Comparison of ENCODE assay signal across 13 cellular contexts in the genomic region with DNA sequence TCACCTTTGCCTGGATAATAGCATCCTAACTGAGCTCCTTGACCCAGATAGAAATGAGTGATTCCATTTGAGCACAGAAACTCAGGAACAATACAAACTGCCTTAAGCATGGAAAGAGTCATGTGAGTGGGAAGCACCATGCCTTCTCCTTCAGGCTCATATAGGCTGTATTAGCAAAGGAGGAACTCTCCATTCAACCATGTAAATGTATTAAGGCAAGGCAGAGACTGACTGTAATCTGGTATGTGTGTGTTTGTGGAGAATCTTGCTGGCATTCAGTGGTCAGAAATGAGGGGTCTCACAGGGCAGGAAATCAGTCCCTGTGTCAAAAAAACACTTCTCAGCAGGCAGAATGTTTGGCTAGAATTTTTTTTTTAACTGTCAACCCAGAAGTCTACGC.
"Had no signal": no experiment of that assay in that cellular context is flagged by ENCODE, and none has a peak within 500 bp of the region (broad histone marks: within the 10 kb centered on the region; RNA-seq: fewer than 3 reads in every experiment).

No MANE protein-coding gene starts in this region.

- ATAC-seq: activated CD8-positive, alpha-beta T cell treated with anti-CD3 and anti-CD28 coated beads, Interleukin-2, amount 10 ng/mL, durations not matched to agents 7 days and 5 days; left colon; mucosa of descending colon had no signal

- DNase-seq: activated CD4-positive, alpha-beta T cell treated with anti-CD3 and anti-CD28 coated beads for 48 hours; activated CD8-positive, alpha-beta T cell treated with anti-CD3 and anti-CD28 coated beads, Interleukin-2, amount 10 ng/mL, durations not matched to agents 7 days and 5 days; dorsolateral prefrontal cortex; left colon; mucosa of descending colon; ovary; stimulated activated CD4-positive, alpha-beta T cell treated with anti-CD3 and anti-CD28 coated beads, Interleukin-2, amount 100 ng/mL, for 48 hours had no signal

- H3K9me3 ChIP-seq: breast epithelium, esophagus muscularis mucosa, mucosa of descending colon, ovary had no signal

- H3K4me3 ChIP-seq: breast epithelium, dorsolateral prefrontal cortex, esophagus muscularis mucosa, lung, mucosa of descending colon, ovary had no signal

- H3K36me3 ChIP-seq: breast epithelium, esophagus muscularis mucosa, ovary had no signal

- H3K27ac Mint-ChIP-seq: activated naive CD4-positive, alpha-beta T cell treated with anti-CD3 and anti-CD28 coated beads, Interleukin-2, amount 50 U/mL, for 24 hours; activated T-helper 2 cell treated with anti-CD3 and anti-CD28 coated beads, Interferon-gamma antibody, Interleukin-2, Interleukin-4, amounts not matched to agents 10 μg/mL and 5 μg/mL and 100 μg/mL, durations not matched to agents 14 hours and 24 hours and 36 hours had no signal

- H3K4me3 Mint-ChIP-seq: activated CD8-positive, alpha-beta T cell treated with anti-CD3 and anti-CD28 coated beads, Interleukin-2, amount 10 ng/mL, durations not matched to agents 7 days and 5 days; activated naive CD4-positive, alpha-beta T cell treated with anti-CD3 and anti-CD28 coated beads, Interleukin-2, amount 50 U/mL, for 24 hours; stimulated activated naive CD8-positive, alpha-beta T cell treated with anti-CD3 and anti-CD28 coated beads, Interleukin-15, Interleukin-2, amounts not matched to agents 100 ng/mL and 50 ng/mL, for 24 hours had no signal

- H3K27me3 ChIP-seq: breast epithelium, dorsolateral prefrontal cortex, esophagus muscularis mucosa, ovary had no signal

- H3K27ac ChIP-seq: breast epithelium, dorsolateral prefrontal cortex, esophagus muscularis mucosa, ovary had no signal

- H3K4me1 ChIP-seq: breast epithelium had no signal

- H3K27me3 Mint-ChIP-seq: activated naive CD4-positive, alpha-beta T cell treated with anti-CD3 and anti-CD28 coated beads, Interleukin-2, amount 50 U/mL, for 24 hours; stimulated activated naive CD8-positive, alpha-beta T cell treated with anti-CD3 and anti-CD28 coated beads, Interleukin-15, Interleukin-2, amounts not matched to agents 100 ng/mL and 50 ng/mL, for 24 hours had no signal
